7 cellular contexts compared by ENCODE assay signal in genomic region chr4:113467581-113467980, GRCh38.
DNase-seq lines count a peak whose midpoint lies in the region; ATAC-seq and TF ChIP-seq lines count a peak whose summit lies in the region.

No MANE protein-coding gene starts in this region.

- no peak overlapping the region for H2AK9ac ChIP-seq in IMR-90 (replicated peaks; ENCODE audit: low read depth, low read length, poor library complexity)

- no peaks in the 10 kb centered on the region for H3K9me3 ChIP-seq in IMR-90 (ENCODE audit: control insufficient read depth, insufficient read depth, low read length)
- no peaks in the 10 kb centered on the region for H3K9me3 ChIP-seq in hepatocyte (ENCODE audit: low read depth)
- H3K9me3 ChIP-seq in thyroid gland: no peaks in the 10 kb centered on the region
- no peaks in the 10 kb centered on the region for H3K9me3 ChIP-seq in CD8-positive, alpha-beta memory T cell (ENCODE audit: low read length)

- H3K4me3 ChIP-seq in IMR-90 (ENCODE audit: insufficient read depth, low read depth, low read length): peak overlapping the region; percentile 16; the same call in 1 of the 2 replicates
- H3K4me3 ChIP-seq in hepatocyte: no peak overlapping the region
- no peak overlapping the region for H3K4me3 ChIP-seq in thyroid gland (replicated peaks in 1 of 3)
- no peak overlapping the region for H3K4me3 ChIP-seq in CD8-positive, alpha-beta memory T cell (ENCODE audit: low read length)

- H2AFZ ChIP-seq in IMR-90 (replicated peaks; ENCODE audit: low read length, poor library complexity): no peak overlapping the region
- no peak overlapping the region for H2AFZ ChIP-seq in hepatocyte

- H3K27me3 ChIP-seq in IMR-90 (ENCODE audit: control insufficient read depth, insufficient read depth, low read length) (no peaks in the 10 kb centered on the region), hepatocyte (no peaks in the 10 kb centered on the region), thyroid gland (no peaks in the 10 kb centered on the region)
- no peaks in the 10 kb centered on the region for H3K27me3 ChIP-seq in CD8-positive, alpha-beta memory T cell (ENCODE audit: insufficient read depth, low read length, poor library complexity, severe bottlenecking)

- peak overlapping the region; percentile 65 for H4K5ac ChIP-seq in IMR-90 (ENCODE audit: low read depth, low read length)

- CTCF ChIA-PET in IMR-90 (lab: Yijun Ruan, JAX): interaction anchor here (0.7 kb wide), 1 partner anchor 135 kb away, joined by 5 read pairs; no protein-coding TSS in a partner anchor
- CTCF ChIA-PET in CD8-positive, alpha-beta memory T cell (lab: Charles Lee): interaction anchor here (1.3 kb wide), 1 partner anchor 22 kb away, joined by 3 read pairs; no protein-coding TSS in a partner anchor

- H3K27ac ChIP-seq in IMR-90 (ENCODE audit: insufficient read depth, low read length): peak overlapping the region; percentile 75
- peak overlapping the region; percentile 85 for H3K27ac ChIP-seq in hepatocyte
- peak overlapping the region; percentile 36 to 90 (median 86) for H3K27ac ChIP-seq in thyroid gland
- no peak overlapping the region for H3K27ac ChIP-seq in CD8-positive, alpha-beta memory T cell (ENCODE audit: low read depth, low read length)

- ATAC-seq in IMR-90 (ENCODE audit: low read depth): no peak; the same call in 1 of the 2 replicates

- H3K9me1 ChIP-seq in IMR-90 (ENCODE audit: insufficient read depth, low read length): no peaks in the 10 kb centered on the region; the same call in 1 of the 2 replicates

- H3K23ac ChIP-seq in IMR-90 (ENCODE audit: low read depth, low read length): peak overlapping the region; percentile 93

- H3K4me2 ChIP-seq in IMR-90 (ENCODE audit: low read depth, low read length): peak overlapping the region; percentile 61
- peak overlapping the region; percentile 23 for H3K4me2 ChIP-seq in hepatocyte

- H2BK15ac ChIP-seq in IMR-90 (ENCODE audit: low read depth, low read length): peak overlapping the region; percentile 16; the same call in 2 of the 3 replicates

- H3K4me1 Mint-ChIP-seq in CD8-positive, alpha-beta memory T cell: peaks cover 0 to 10% (median 4%) of the 10 kb centered on the region in 3 donors

- no peaks in the 10 kb centered on the region for H4K20me1 ChIP-seq in IMR-90 (ENCODE audit: insufficient read depth, low read length)
- H4K20me1 ChIP-seq in hepatocyte (ENCODE audit: insufficient read depth, poor library complexity, severe bottlenecking): no peaks in the 10 kb centered on the region

- POLR2A ChIA-PET in IMR-90 (lab: Charles Lee; ENCODE audit: unreplicated experiment): interaction anchor here (0.5 kb wide), 1 partner anchor 66 kb away, joined by 3 read pairs; no protein-coding TSS in a partner anchor
- POLR2A ChIA-PET in CD8-positive, alpha-beta memory T cell (lab: Charles Lee): no interaction called here

- no peak overlapping the region for H3K4me3 Mint-ChIP-seq in CD8-positive, alpha-beta memory T cell

- dilution Hi-C loops in IMR-90 (cut with HindIII; ENCODE audit: low sequenced_read_pairs, unreplicated experiment): no loop called here

- no peaks in the 10 kb centered on the region for H3K9me2 ChIP-seq in hepatocyte (replicated peaks; ENCODE audit: insufficient read depth)

- intact Hi-C loops in IMR-90 (cut with micrococcal nuclease) (no loop called here), thyroid gland (cut with DNase I) (no loop called here)

- H2BK20ac ChIP-seq in IMR-90 (ENCODE audit: low read depth, low read length): peak overlapping the region; percentile 91

- WGBS in IMR-90 (ENCODE audit: extremely low coverage in 2 of 2, insufficient read length in 1 of 2), 2 experiments: no CpG with 5 or more reads among the region's 2 CpGs
- 78% methylated on average over 2 of the region's 2 CpGs for WGBS in hepatocyte (ENCODE audit: low lambda C conversion rate, missing lambda C conversion rate)
- WGBS in thyroid gland, 2 donors: 74 to 88% methylated on average over 2 of the region's 2 CpGs

- peaks cover 14 to 34% (median 18%) of the 10 kb centered on the region in 3 donors for H3K36me3 Mint-ChIP-seq in CD8-positive, alpha-beta memory T cell

- no peak overlapping the region for H3K27ac Mint-ChIP-seq in CD8-positive, alpha-beta memory T cell

- DNase-seq in IMR-90: peak; percentile 68
- DNase-seq in amniotic epithelial cell (ENCODE audit: low read depth): peak; percentile 78
- DNase-seq in hepatocyte (ENCODE audit: low spot score): no peak
- no peak for DNase-seq in thyroid gland
- no peak for DNase-seq in NCI-H524 (lab: John Stamatoyannopoulos, UW)
- no peak for DNase-seq in T-helper 2 cell
- DNase-seq in CD8-positive, alpha-beta memory T cell: no peak

- H4K8ac ChIP-seq in IMR-90 (ENCODE audit: low read depth in 2 of 2, low read length in 2 of 2): peak overlapping the region in 1 of 2 experiments; percentile 76; a peak in 2 of 4 replicates

- peak overlapping the region; percentile 85 for H2BK120ac ChIP-seq in IMR-90 (ENCODE audit: low read depth, low read length)

- in situ Hi-C loops in IMR-90 (cut with MboI; ENCODE audit: low sequenced_read_pairs): no loop called here

- H3K79me2 ChIP-seq in hepatocyte: no peaks in the 10 kb centered on the region

- TF ChIP-seq CTCF in IMR-90 (conservative IDR thresholded peaks at IDR 0.05; ENCODE audit: low read depth, low read length) (no peak), hepatocyte (IDR thresholded peaks at IDR 0.05; ENCODE audit: poor library complexity) (no peak), thyroid gland (IDR thresholded peaks at IDR 0.05) (no peak)

- H3K56ac ChIP-seq in IMR-90 (ENCODE audit: extremely low read depth, insufficient read depth, low read length): peak overlapping the region; percentile 91; the same call in 1 of the 2 replicates

- no peaks in the 10 kb centered on the region for H3K9me3 Mint-ChIP-seq in CD8-positive, alpha-beta memory T cell

- 0 out of 2 replicates have a peak overlapping the region, but pooled peaks have one; percentile 18 for H2AK5ac ChIP-seq in IMR-90 (ENCODE audit: low read depth, low read length)

- H3K18ac ChIP-seq in IMR-90 (ENCODE audit: low read depth, low read length): peak overlapping the region; percentile 60

- H3K9ac ChIP-seq in IMR-90 (ENCODE audit: low read depth, low read length): peak overlapping the region; percentile 15; the same call in 1 of the 2 replicates

- H3K79me1 ChIP-seq in IMR-90 (ENCODE audit: low read depth in 1 of 2, low read length in 2 of 2): peaks cover 5 to 26% of the 10 kb centered on the region in 2 experiments; a peak in 3 of 4 replicates

- H3K36me3 ChIP-seq in IMR-90 (ENCODE audit: control insufficient read depth, insufficient read depth, low read length): peaks cover 5% of the 10 kb centered on the region
- H3K36me3 ChIP-seq in hepatocyte (replicated peaks; ENCODE audit: insufficient read depth, low read depth): no peaks in the 10 kb centered on the region
- H3K36me3 ChIP-seq in thyroid gland: peaks cover 0 to 6% of the 10 kb centered on the region in 2 donors
- no peaks in the 10 kb centered on the region for H3K36me3 ChIP-seq in CD8-positive, alpha-beta memory T cell (ENCODE audit: insufficient read depth, low read length)

- H3K14ac ChIP-seq in IMR-90 (replicated peaks; ENCODE audit: low read depth, low read length): peak overlapping the region; percentile 81; the same call in 1 of the 2 replicates

- TF ChIP-seq RAD21 in IMR-90 (IDR thresholded peaks at IDR 0.05; ENCODE audit: low read length): no peak

- H3K4me1 ChIP-seq in IMR-90 (ENCODE audit: control insufficient read depth, insufficient read depth, low read length): peaks cover 5% of the 10 kb centered on the region; the same call in 1 of the 2 replicates
- H3K4me1 ChIP-seq in hepatocyte (ENCODE audit: insufficient read depth): peaks cover 24% of the 10 kb centered on the region
- H3K4me1 ChIP-seq in thyroid gland: peaks cover 9 to 17% of the 10 kb centered on the region in 2 donors
- no peaks in the 10 kb centered on the region for H3K4me1 ChIP-seq in CD8-positive, alpha-beta memory T cell (ENCODE audit: insufficient read depth, low read length)

- H4K91ac ChIP-seq in IMR-90 (ENCODE audit: insufficient read depth, low read depth, low read length): peak overlapping the region; percentile 54; the same call in 1 of the 2 replicates

- no peaks in the 10 kb centered on the region for H3K27me3 Mint-ChIP-seq in CD8-positive, alpha-beta memory T cell

- peak overlapping the region; percentile 84; the same call in 1 of the 2 replicates for H3K4ac ChIP-seq in IMR-90 (ENCODE audit: low read depth, low read length)

- H2BK5ac ChIP-seq in IMR-90 (ENCODE audit: low read depth, low read length, poor library complexity, severe bottlenecking): peak overlapping the region; percentile 97

- no peak for TF ChIP-seq POLR2A in IMR-90 (IDR thresholded peaks at IDR 0.05; ENCODE audit: low read depth, low read length)
- no peak for TF ChIP-seq POLR2A in thyroid gland (IDR thresholded peaks at IDR 0.05)

- BruUV-seq in IMR-90 (replicated peaks; lab: Mats Ljungman, UMichigan): no TSS peak

TF ChIP-seq in IMR-90, 13 proteins besides CTCF, POLR2A, EP300 and RAD21 (continues in another document):
- TF ChIP-seq MAZ (IDR thresholded peaks at IDR 0.05; ENCODE audit: borderline replicate concordance, low read depth, low read length) (no peak; the same call in 1 of the 2 replicates), FOS (IDR thresholded peaks at IDR 0.05; ENCODE audit: low read depth, low read length) (peak; percentile 73), SMC3 (IDR thresholded peaks at IDR 0.05; ENCODE audit: low read depth, low read length) (no peak), MXI1 (IDR thresholded peaks at IDR 0.05; ENCODE audit: borderline replicate concordance, low read depth, low read length) (no peak), NFE2L2 (IDR thresholded peaks at IDR 0.05; ENCODE audit: low read depth, low read length) (no peak), RFX5 (IDR thresholded peaks at IDR 0.05; ENCODE audit: low read depth, low read length) (no peak)
- TF ChIP-seq, protein P1, sequence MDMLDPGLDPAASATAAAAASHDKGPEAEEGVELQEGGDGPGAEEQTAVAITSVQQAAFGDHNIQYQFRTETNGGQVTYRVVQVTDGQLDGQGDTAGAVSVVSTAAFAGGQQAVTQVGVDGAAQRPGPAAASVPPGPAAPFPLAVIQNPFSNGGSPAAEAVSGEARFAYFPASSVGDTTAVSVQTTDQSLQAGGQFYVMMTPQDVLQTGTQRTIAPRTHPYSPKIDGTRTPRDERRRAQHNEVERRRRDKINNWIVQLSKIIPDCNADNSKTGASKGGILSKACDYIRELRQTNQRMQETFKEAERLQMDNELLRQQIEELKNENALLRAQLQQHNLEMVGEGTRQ (IDR thresholded peaks at IDR 0.05; ENCODE audit: low read depth, low read length): no peak
- TF ChIP-seq, protein P2, sequence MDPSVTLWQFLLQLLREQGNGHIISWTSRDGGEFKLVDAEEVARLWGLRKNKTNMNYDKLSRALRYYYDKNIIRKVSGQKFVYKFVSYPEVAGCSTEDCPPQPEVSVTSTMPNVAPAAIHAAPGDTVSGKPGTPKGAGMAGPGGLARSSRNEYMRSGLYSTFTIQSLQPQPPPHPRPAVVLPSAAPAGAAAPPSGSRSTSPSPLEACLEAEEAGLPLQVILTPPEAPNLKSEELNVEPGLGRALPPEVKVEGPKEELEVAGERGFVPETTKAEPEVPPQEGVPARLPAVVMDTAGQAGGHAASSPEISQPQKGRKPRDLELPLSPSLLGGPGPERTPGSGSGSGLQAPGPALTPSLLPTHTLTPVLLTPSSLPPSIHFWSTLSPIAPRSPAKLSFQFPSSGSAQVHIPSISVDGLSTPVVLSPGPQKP (IDR thresholded peaks at IDR 0.05; ENCODE audit: borderline replicate concordance, low read depth, low read length): no peak

Comparison
In these comparisons a context has a peak if more than half of its experiments do, and no peak if none do; other contexts are left out.
1. DNase-seq: peak in IMR-90 (single experiment) and amniotic epithelial cell (single experiment); none in hepatocyte (single experiment), thyroid gland (0 of 2), NCI-H524 (0 of 2), T-helper 2 cell (0 of 5) and CD8-positive, alpha-beta memory T cell (0 of 5).